In genomic region chr12:64652346-64652745, GRCh38 we compare ENCODE assay signal across 18 cellular contexts. TPM values are rescaled to one million over a fixed set of nuclear protein-coding genes. Genes with fewer than 3 reads are reported as not detected.
A peak's percentile ranks its signal among the peaks of the same experiment; 100 is the strongest.
DNase-seq lines count a peak whose midpoint lies in the region; ATAC-seq and TF ChIP-seq lines count a peak whose summit lies in the region.
"Had no signal": no experiment of that assay in that cellular context is flagged by ENCODE, and none has a peak within 500 bp of the region (broad histone marks: within the 10 kb centered on the region; RNA-seq: fewer than 3 reads in every experiment).

No MANE protein-coding gene starts in this region.

- intact Hi-C loops in activated CD4-positive, alpha-beta T cell treated with anti-CD3 and anti-CD28 coated beads for 36 hours (cut with DNase I, micrococcal nuclease), result no loop called here
- intact Hi-C loops in CD8-positive, alpha-beta T cell (cut with DNase I, micrococcal nuclease), result loop anchor here in 1 of 2 experiments (5.0 kb wide), 1 partner anchor 35 kb away; no protein-coding TSS in a partner anchor
- intact Hi-C loops in naive thymus-derived CD4-positive, alpha-beta T cell (cut with micrococcal nuclease), result loop anchor here in 1 of 2 donors (2.0 kb wide), 1 partner anchor 18 kb away; no protein-coding TSS in a partner anchor

- H3K27me3 ChIP-seq in CD8-positive, alpha-beta T cell (ENCODE audit: insufficient read depth, low read length), result no peaks in the 10 kb centered on the region
- no peaks in the 10 kb centered on the region for H3K27me3 ChIP-seq in naive thymus-derived CD4-positive, alpha-beta T cell (ENCODE audit: control insufficient read depth in 2 of 2, insufficient read depth in 2 of 2, low read length in 2 of 2)
- H3K27me3 ChIP-seq: dorsolateral prefrontal cortex had no signal

- H3K36me3 Mint-ChIP-seq in activated CD4-positive, alpha-beta T cell treated with anti-CD3 and anti-CD28 coated beads for 36 hours (ENCODE audit: low read depth), result peaks cover 15% of the 10 kb centered on the region
- peaks cover 50% of the 10 kb centered on the region for H3K36me3 Mint-ChIP-seq in CD8-positive, alpha-beta T cell
- H3K36me3 Mint-ChIP-seq in naive thymus-derived CD4-positive, alpha-beta T cell, result peaks cover 4 to 28% (median 20%) of the 10 kb centered on the region in 5 donors

- CTCF ChIA-PET in activated CD4-positive, alpha-beta T cell treated with anti-CD3 and anti-CD28 coated beads for 36 hours (lab: Charles Lee), result interaction anchor here (0.9 to 1.5 kb wide), 4 partner anchors 9 to 48 kb away, joined by 3 to 7 read pairs (median 4); no protein-coding TSS in a partner anchor
- CTCF ChIA-PET in CD8-positive, alpha-beta T cell (lab: Charles Lee), result interaction anchor here (1.3 kb wide), 1 partner anchor 17 kb away, joined by 3 read pairs; no protein-coding TSS in a partner anchor
- CTCF ChIA-PET in naive thymus-derived CD4-positive, alpha-beta T cell (lab: Charles Lee), result interaction anchor here (0.6 to 1.2 kb wide), 3 partner anchors 10 to 103 kb away, joined by 3 to 4 read pairs (median 3); no protein-coding TSS in a partner anchor

- H3K9me3 Mint-ChIP-seq in activated CD4-positive, alpha-beta T cell treated with anti-CD3 and anti-CD28 coated beads for 36 hours (ENCODE audit: low read depth), result no peaks in the 10 kb centered on the region
- no peaks in the 10 kb centered on the region for H3K9me3 Mint-ChIP-seq in CD8-positive, alpha-beta T cell
- H3K9me3 Mint-ChIP-seq in naive thymus-derived CD4-positive, alpha-beta T cell, result no peaks in the 10 kb centered on the region
- H3K9me3 Mint-ChIP-seq: stimulated activated naive CD8-positive, alpha-beta T cell treated with anti-CD3 and anti-CD28 coated beads, Interleukin-15, amount 100 ng/mL, for 72 hours had no signal

- POLR2A ChIA-PET in activated CD4-positive, alpha-beta T cell treated with anti-CD3 and anti-CD28 coated beads for 36 hours (lab: Charles Lee), result interaction anchor here (0.6 kb wide), 1 partner anchor 32 kb away, joined by 3 read pairs; no protein-coding TSS in a partner anchor
- POLR2A ChIA-PET in CD8-positive, alpha-beta T cell (lab: Charles Lee), result interaction anchor here (1.6 kb wide), 1 partner anchor 8 kb away, joined by 4 read pairs; no protein-coding TSS in a partner anchor
- POLR2A ChIA-PET in naive thymus-derived CD4-positive, alpha-beta T cell (lab: Charles Lee), result interaction anchor here (0.6 to 1.7 kb wide), 7 partner anchors 8 to 41 kb away, joined by 3 to 5 read pairs (median 3); no protein-coding TSS in a partner anchor

- TF ChIP-seq CTCF in CD8-positive, alpha-beta T cell (IDR thresholded peaks at IDR 0.05), result no peak
- no peak for TF ChIP-seq CTCF in GM20000 (IDR thresholded peaks at IDR 0.05; ENCODE audit: extremely low read depth, missing control alignments)

- H3K4me3 Mint-ChIP-seq in activated CD4-positive, alpha-beta T cell treated with anti-CD3 and anti-CD28 coated beads for 36 hours, result no peak overlapping the region
- H3K4me3 Mint-ChIP-seq in CD8-positive, alpha-beta T cell, result peak overlapping the region; percentile 13
- peak overlapping the region in 9 of 10 donors; percentile 14 to 64 (median 45) for H3K4me3 Mint-ChIP-seq in naive thymus-derived CD4-positive, alpha-beta T cell
- H3K4me3 Mint-ChIP-seq: stimulated activated naive CD8-positive, alpha-beta T cell treated with anti-CD3 and anti-CD28 coated beads, Interleukin-15, amount 100 ng/mL, for 72 hours had no signal

- DNase-seq in activated CD4-positive, alpha-beta T cell treated with anti-CD3 and anti-CD28 coated beads for 36 hours, result no peak
- DNase-seq in activated CD4-positive, alpha-beta T cell treated with anti-CD3 and anti-CD28 coated beads for 4 hours, result no peak
- DNase-seq in CD8-positive, alpha-beta T cell, result no peak
- DNase-seq in naive thymus-derived CD4-positive, alpha-beta T cell, result no peak
- no peak for DNase-seq in hypothalamus (lab: John Stamatoyannopoulos, UW)
- no peak for DNase-seq in GM20000 (ENCODE audit: low spot score)
- DNase-seq: dorsolateral prefrontal cortex; mesendoderm; NCI-H1048; NCI-H2081 treated with DMSO at 0.1 percent for 48 hours; right cardiac atrium; stimulated activated naive CD8-positive, alpha-beta T cell treated with anti-CD3 and anti-CD28 coated beads, Interleukin-15, amount 100 ng/mL, for 72 hours; T-helper 2 cell had no signal

- H3K27me3 Mint-ChIP-seq in activated CD4-positive, alpha-beta T cell treated with anti-CD3 and anti-CD28 coated beads for 36 hours, result no peaks in the 10 kb centered on the region
- H3K27me3 Mint-ChIP-seq in CD8-positive, alpha-beta T cell (ENCODE audit: low read depth), result no peaks in the 10 kb centered on the region
- H3K27me3 Mint-ChIP-seq in naive thymus-derived CD4-positive, alpha-beta T cell, result no peaks in the 10 kb centered on the region
- H3K27me3 Mint-ChIP-seq: stimulated activated naive CD8-positive, alpha-beta T cell treated with anti-CD3 and anti-CD28 coated beads, Interleukin-15, amount 100 ng/mL, for 72 hours had no signal

- H3K36me3 ChIP-seq in CD8-positive, alpha-beta T cell (ENCODE audit: insufficient read depth, low read length), result no peaks in the 10 kb centered on the region
- peaks cover 0 to under 1% (median 0%) of the 10 kb centered on the region in 3 experiments for H3K36me3 ChIP-seq in naive thymus-derived CD4-positive, alpha-beta T cell (ENCODE audit: control insufficient read depth in 2 of 3, insufficient read depth in 3 of 3, low read length in 3 of 3)

- no peak overlapping the region for H3K4me3 ChIP-seq in CD8-positive, alpha-beta T cell (ENCODE audit: low read depth, low read length)
- H3K4me3 ChIP-seq in naive thymus-derived CD4-positive, alpha-beta T cell (ENCODE audit: low read length), result no peak overlapping the region
- H3K4me3 ChIP-seq: dorsolateral prefrontal cortex, K562 had no signal

- peaks cover 84% of the 10 kb centered on the region for H3K4me1 Mint-ChIP-seq in activated CD4-positive, alpha-beta T cell treated with anti-CD3 and anti-CD28 coated beads for 36 hours
- H3K4me1 Mint-ChIP-seq in CD8-positive, alpha-beta T cell (ENCODE audit: low read depth), result peaks cover 81% of the 10 kb centered on the region
- H3K4me1 Mint-ChIP-seq in naive thymus-derived CD4-positive, alpha-beta T cell, result peaks cover 54 to 99% (median 80%) of the 10 kb centered on the region in 7 donors

- H3K27ac ChIP-seq in CD8-positive, alpha-beta T cell (ENCODE audit: low read depth, low read length), result no peak overlapping the region
- H3K27ac ChIP-seq in naive thymus-derived CD4-positive, alpha-beta T cell (ENCODE audit: low read depth, low read length), result peak overlapping the region; percentile 49
- H3K27ac ChIP-seq: dorsolateral prefrontal cortex, HL-60 had no signal

- H3K4me1 ChIP-seq in CD8-positive, alpha-beta T cell (ENCODE audit: insufficient read depth, low read length), result peaks cover 70% of the 10 kb centered on the region
- H3K4me1 ChIP-seq in naive thymus-derived CD4-positive, alpha-beta T cell (ENCODE audit: control insufficient read depth in 2 of 2, insufficient read depth in 2 of 2, low read length in 2 of 2), result peaks cover 44 to 65% of the 10 kb centered on the region in 2 donors

- ATAC-seq in activated CD4-positive, alpha-beta T cell treated with anti-CD3 and anti-CD28 coated beads for 36 hours, result no peak
- ATAC-seq in CD8-positive, alpha-beta T cell, result no peak
- peak; percentile 49; the same call in 1 of the 3 replicates for ATAC-seq in SK-N-SH treated with all-trans-retinoic acid at 6 μM for 48 hours
- ATAC-seq in naive thymus-derived CD4-positive, alpha-beta T cell, result no peak
- ATAC-seq in GM21737 (IDR thresholded peaks at IDR 0.05; ENCODE audit: unreplicated experiment), result no peak
- ATAC-seq: esophagus mucosa; K562; right cardiac atrium; stimulated activated naive CD8-positive, alpha-beta T cell treated with anti-CD3 and anti-CD28 coated beads, Interleukin-15, amount 100 ng/mL, for 72 hours had no signal

- no peaks in the 10 kb centered on the region for H3K9me3 ChIP-seq in CD8-positive, alpha-beta T cell (ENCODE audit: low read length)
- no peaks in the 10 kb centered on the region for H3K9me3 ChIP-seq in naive thymus-derived CD4-positive, alpha-beta T cell (ENCODE audit: control insufficient read depth in 2 of 3, low read length in 3 of 3)

- H3K27ac Mint-ChIP-seq in activated CD4-positive, alpha-beta T cell treated with anti-CD3 and anti-CD28 coated beads for 36 hours, result peak overlapping the region; percentile 7
- peak overlapping the region; percentile 79 for H3K27ac Mint-ChIP-seq in CD8-positive, alpha-beta T cell
- H3K27ac Mint-ChIP-seq in naive thymus-derived CD4-positive, alpha-beta T cell, result peak overlapping the region in 8 of 9 donors; percentile 57 to 92 (median 78)

TF ChIP-seq in SK-N-SH treated with all-trans-retinoic acid at 6 μM for 48 hours, 23 proteins besides CTCF, POLR2A, EP300 and RAD21:
- TF ChIP-seq ZNF565 (CRISPR knock-in tag; conservative IDR thresholded peaks at IDR 0.05; ENCODE audit: low read depth), result no peak
- 0 out of 2 replicates have a peak, but pooled peaks have one; percentile 11 for TF ChIP-seq TCF4 (CRISPR knock-in tag; IDR thresholded peaks at IDR 0.05; ENCODE audit: borderline replicate concordance)
- no peak for TF ChIP-seq ESRRG (CRISPR knock-in tag; IDR thresholded peaks at IDR 0.05)

RNA-seq across cellular contexts. Expression of gene RASSF3, which starts 42.1 kb away (rescaled TPM):
- total RNA-seq in activated CD4-positive, alpha-beta T cell treated with anti-CD3 and anti-CD28 coated beads for 36 hours, result 10 to 100 TPM; 38.0 to 39.0 TPM
- total RNA-seq in CD8-positive, alpha-beta T cell, result 100 to 1,000 TPM; 109 to 118 TPM
- total RNA-seq in naive thymus-derived CD4-positive, alpha-beta T cell, result 100 to 1,000 TPM in 4 of 5 experiments, 10 to 100 TPM in 1; 79.0 to 200 (median 107) TPM
- polyA plus RNA-seq in naive thymus-derived CD4-positive, alpha-beta T cell, result 1 to 10 TPM; 4.4 to 5.5 TPM

Comparison
In these comparisons a context has a peak if more than half of its experiments do, and no peak if none do; other contexts are left out.
1. H3K27ac Mint-ChIP-seq: peak in every context shown above with its lines; median percentile 79 in CD8-positive, alpha-beta T cell; 78 in naive thymus-derived CD4-positive, alpha-beta T cell; 7 in activated CD4-positive, alpha-beta T cell treated with anti-CD3 and anti-CD28 coated beads for 36 hours.